19 cellular contexts compared by ENCODE assay signal in the genomic region with DNA sequence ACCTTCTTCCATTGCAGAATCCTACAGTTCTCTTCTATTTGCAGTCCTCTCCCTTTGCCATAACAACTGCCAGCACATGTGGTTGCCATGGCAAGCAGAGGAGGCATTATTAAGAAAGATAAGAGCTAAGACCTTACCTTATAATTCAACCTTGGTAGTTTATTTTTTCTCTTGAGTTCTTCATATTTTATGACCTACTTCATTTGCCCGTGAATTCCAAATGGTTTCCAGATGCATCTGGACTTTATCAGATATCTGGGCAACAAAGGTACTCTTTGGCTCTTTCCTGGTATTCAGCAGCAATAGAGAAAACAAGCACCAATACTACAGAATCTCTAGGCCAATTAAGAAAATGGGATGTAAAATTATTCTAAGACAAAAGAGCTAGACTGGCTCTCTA.
"Had no signal": no experiment of that assay in that cellular context is flagged by ENCODE, and none has a peak within 500 bp of the region (broad histone marks: within the 10 kb centered on the region; RNA-seq: fewer than 3 reads in every experiment).

No MANE protein-coding gene starts in this region.

- H3K27ac ChIP-seq: KMS-11, PC-9 had no signal

- H3K27ac Mint-ChIP-seq: activated CD8-positive, alpha-beta T cell treated with anti-CD3 and anti-CD28 coated beads for 36 hours; T-helper 1 cell treated with Interleukin-12 subunit alpha and Interleukin-12 subunit beta and Interleukin-4 antibody, amounts not matched to agents 30 μg/mL and 1 μg/mL, for 36 hours had no signal

- ATAC-seq: activated CD4-positive, CD25-positive, alpha-beta regulatory T cell treated with anti-CD3 and anti-CD28 coated beads, Interleukin-2, amount 50 U/mL, for 24 hours; activated CD8-positive, alpha-beta T cell treated with anti-CD3 and anti-CD28 coated beads for 36 hours had no signal

- H3K27me3 Mint-ChIP-seq: activated CD8-positive, alpha-beta T cell treated with anti-CD3 and anti-CD28 coated beads for 36 hours had no signal

- H3K9ac ChIP-seq: KMS-11 had no signal

- H3K4me2 ChIP-seq: KMS-11, PC-9 had no signal

- H3K9me3 Mint-ChIP-seq: T-helper 1 cell treated with Interleukin-12 subunit alpha and Interleukin-12 subunit beta and Interleukin-4 antibody, amounts not matched to agents 30 μg/mL and 1 μg/mL, for 36 hours had no signal

- H3K4me3 Mint-ChIP-seq: activated CD8-positive, alpha-beta T cell treated with anti-CD3 and anti-CD28 coated beads for 36 hours; T-helper 1 cell treated with Interleukin-12 subunit alpha and Interleukin-12 subunit beta and Interleukin-4 antibody, amounts not matched to agents 30 μg/mL and 1 μg/mL, for 36 hours had no signal

- H2AFZ ChIP-seq: PC-9 had no signal

- FAIRE-seq: bronchial epithelial cell had no signal

- DNase-seq: activated CD4-positive, alpha-beta T cell treated with anti-CD3 and anti-CD28 coated beads for 4 hours; activated CD8-positive, alpha-beta memory T cell treated with anti-CD3 and anti-CD28 coated beads, Interleukin-2, amount 50 U/mL, for 4 hours; activated CD8-positive, alpha-beta T cell treated with anti-CD3 and anti-CD28 coated beads for 36 hours; activated naive CD4-positive, alpha-beta T cell treated with anti-CD3 and anti-CD28 coated beads, Interleukin-2, amount 50 U/mL, for 16 hours; aorta; central memory CD4-positive, alpha-beta T cell; MM.1S; NCI-H1105; NCI-H146; NCI-H187 treated with DMSO at 0.1 percent for 48 hours; NCI-H345; NCI-H510A; NCI-H526 treated with DMSO at 0.1 percent for 48 hours; PC-9; SHP77 treated with DMSO at 0.1 percent for 48 hours had no signal

- H3K4me3 ChIP-seq: PC-9 had no signal
